25 cellular contexts compared by ENCODE assay signal in genomic region chr10:117997673-117998072, GRCh38.
"Had no signal": no experiment of that assay in that cellular context is flagged by ENCODE, and none has a peak within 500 bp of the region (broad histone marks: within the 10 kb centered on the region; RNA-seq: fewer than 3 reads in every experiment).

No MANE protein-coding gene starts in this region.

- H3K27me3 ChIP-seq: ascending aorta, brain microvascular endothelial cell, esophagus muscularis mucosa, left lung, neutrophil, right lobe of liver, tibial artery, upper lobe of right lung had no signal

- H3K4me1 ChIP-seq: ascending aorta, esophagus muscularis mucosa, left lung, lower lobe of right lung, right lobe of liver, tibial artery, upper lobe of right lung had no signal

- H3K9me3 ChIP-seq: ascending aorta, esophagus muscularis mucosa, left lung, lower lobe of right lung, mucosa of descending colon, neutrophil, right lobe of liver, tibial artery, upper lobe of right lung had no signal

- H3K4me3 ChIP-seq: ascending aorta, esophagus muscularis mucosa, left lung, lower lobe of right lung, mucosa of descending colon, right lobe of liver, skin epidermis, tibial artery, upper lobe of right lung had no signal

- H3K27ac ChIP-seq: ascending aorta, brain microvascular endothelial cell, esophagus muscularis mucosa, left lung, lower lobe of right lung, neutrophil, right lobe of liver, skin epidermis, tibial artery, upper lobe of right lung had no signal

- DNase-seq: activated CD4-positive, alpha-beta T cell treated with anti-CD3 and anti-CD28 coated beads for 36 hours; activated CD4-positive, alpha-beta T cell treated with anti-CD3 and anti-CD28 coated beads, Interleukin-2, amount 50 U/mL, for 4 hours; activated CD4-positive, CD25-positive, alpha-beta regulatory T cell; activated effector memory CD4-positive, alpha-beta T cell treated with Interleukin-2 at 50 U/mL for 16 hours; activated naive CD4-positive, alpha-beta T cell treated with Interleukin-2 at 50 U/mL for 16 hours; activated T-cell treated with anti-CD3 and anti-CD28 coated beads for 4 hours; brain microvascular endothelial cell; caudate nucleus; endodermal cell; left lung; lower lobe of right lung; mesendoderm; mucosa of descending colon; right lobe of liver; stimulated activated CD4-positive, alpha-beta T cell treated with anti-CD3 and anti-CD28 coated beads, Interleukin-4, amount 100 ng/mL, for 24 hours; stimulated activated naive CD8-positive, alpha-beta T cell treated with anti-CD3 and anti-CD28 coated beads, Interleukin-15, amount 100 ng/mL, for 72 hours; T-helper 1 cell; tibial artery; upper lobe of right lung had no signal

- ATAC-seq: activated CD4-positive, alpha-beta T cell treated with anti-CD3 and anti-CD28 coated beads for 36 hours; left lung; lower lobe of right lung; mucosa of descending colon; natural killer cell treated with Interleukin-12 subunit alpha and Interleukin-12 subunit beta and Interleukin-15 and Interleukin-18, amount 100 ng/mL, for 72 hours; right lobe of liver; stimulated activated effector memory CD8-positive, alpha-beta T cell treated with anti-CD3 and anti-CD28 coated beads, Interleukin-12 subunit alpha, Interleukin-12 subunit beta, amount 100 ng/mL, for 72 hours; stimulated activated naive CD8-positive, alpha-beta T cell treated with anti-CD3 and anti-CD28 coated beads, Interleukin-15, amount 100 ng/mL, for 72 hours; upper lobe of right lung had no signal

- H3K36me3 ChIP-seq: brain microvascular endothelial cell, right lobe of liver, upper lobe of right lung had no signal
